18 cellular contexts compared by ENCODE assay signal in the genomic region with DNA sequence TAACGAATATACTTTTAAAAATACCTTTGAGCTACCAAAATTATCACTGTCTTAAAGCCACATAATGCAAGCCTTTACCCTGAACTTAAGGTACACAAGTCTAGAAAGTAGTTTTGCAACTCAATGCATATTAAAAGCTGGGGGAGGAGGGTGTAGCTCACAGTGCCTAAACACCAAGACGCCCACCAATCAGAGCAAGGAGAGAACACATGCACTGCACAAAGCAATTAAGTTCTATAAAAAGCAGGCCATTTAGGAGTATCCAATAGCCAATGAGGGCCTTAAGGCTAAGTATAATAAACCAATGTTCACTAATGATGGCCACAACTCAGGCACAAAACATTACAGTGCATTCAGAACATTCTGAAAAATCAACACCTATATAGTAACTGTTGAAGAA. TPM values are rescaled to one million over a fixed set of nuclear protein-coding genes. Genes with fewer than 3 reads are reported as not detected.
DNase-seq lines count a peak whose midpoint lies in the region; ATAC-seq and TF ChIP-seq lines count a peak whose summit lies in the region.
"Had no signal": no experiment of that assay in that cellular context is flagged by ENCODE, and none has a peak within 500 bp of the region (broad histone marks: within the 10 kb centered on the region; RNA-seq: fewer than 3 reads in every experiment).

No MANE protein-coding gene starts in this region.

- H3K4me1 Mint-ChIP-seq in GM23338 (peaks cover 17% of the 10 kb centered on the region; the same call in 2 of the 3 replicates), brain (peaks cover 47% of the 10 kb centered on the region)

- TF ChIP-seq CTCF in GM23338 (conservative IDR thresholded peaks at IDR 0.05; ENCODE audit: low read depth in 2 of 2) (no peak), brain (conservative IDR thresholded peaks at IDR 0.05) (no peak), osteoblast (IDR thresholded peaks at IDR 0.05; ENCODE audit: extremely low read depth, low read depth, low read length) (no peak)

- no peak overlapping the region; the same call in 1 of the 2 replicates for H3K27ac ChIP-seq in GM23338 (ENCODE audit: low read depth)
- no peak overlapping the region for H3K27ac ChIP-seq in osteoblast (ENCODE audit: low read depth, low read length)
- H3K27ac ChIP-seq: BLaER1 treated with 17β-estradiol and CSF1 and Interleukin-3, amounts not matched to agents 10 nM and 100 nM had no signal

- H3K79me2 ChIP-seq in GM23338 (replicated peaks; ENCODE audit: insufficient read depth), result peaks cover 100% of the 10 kb centered on the region
- peaks cover 96% of the 10 kb centered on the region for H3K79me2 ChIP-seq in osteoblast (ENCODE audit: insufficient read depth, low read length)

- no peaks in the 10 kb centered on the region for H3F3A ChIP-seq in GM23338 (replicated peaks; ENCODE audit: low read depth)

- no peaks in the 10 kb centered on the region for H3K36me3 ChIP-seq in GM23338 (ENCODE audit: insufficient read depth)
- peaks cover 10% of the 10 kb centered on the region for H3K36me3 ChIP-seq in osteoblast (ENCODE audit: insufficient read depth, low read length)

- no peaks in the 10 kb centered on the region for H3K27me3 ChIP-seq in GM23338 (ENCODE audit: insufficient read depth)
- H3K27me3 ChIP-seq in osteoblast (ENCODE audit: insufficient read depth, low read length), result no peaks in the 10 kb centered on the region
- H3K27me3 ChIP-seq: BLaER1 treated with 17β-estradiol and CSF1 and Interleukin-3, amounts not matched to agents 10 nM and 100 nM had no signal

- H3K27me3 Mint-ChIP-seq in GM23338 (ENCODE audit: insufficient read depth, low read depth, poor library complexity) (peaks cover 2% of the 10 kb centered on the region), brain (no peaks in the 10 kb centered on the region)
- H3K27me3 Mint-ChIP-seq: CD4-positive, alpha-beta T cell had no signal

- H3K4me2 ChIP-seq in GM23338 (no peak overlapping the region), osteoblast (ENCODE audit: insufficient read depth, low read length) (no peak overlapping the region)
- H3K4me2 ChIP-seq: BLaER1 treated with 17β-estradiol and CSF1 and Interleukin-3, amounts not matched to agents 10 nM and 100 nM had no signal

- no peaks in the 10 kb centered on the region for H3K9me3 Mint-ChIP-seq in GM23338
- no peaks in the 10 kb centered on the region for H3K9me3 Mint-ChIP-seq in brain
- H3K9me3 Mint-ChIP-seq: CD4-positive, alpha-beta T cell; HFFc6 had no signal

- H4K20me1 ChIP-seq in GM23338 (replicated peaks; ENCODE audit: insufficient read depth), result peaks cover 23% of the 10 kb centered on the region
- H4K20me1 ChIP-seq in osteoblast (ENCODE audit: insufficient read depth, low read length), result peaks cover 55% of the 10 kb centered on the region

- ATAC-seq in GM23338 (no peak), GM19023 (IDR thresholded peaks at IDR 0.05; ENCODE audit: unreplicated experiment) (no peak)
- ATAC-seq: HepG2 had no signal

- no peaks in the 10 kb centered on the region for H3K9me2 ChIP-seq in GM23338 (ENCODE audit: insufficient read depth)

- H3K9me3 ChIP-seq in osteoblast (ENCODE audit: low read depth, low read length), result no peaks in the 10 kb centered on the region
- H3K9me3 ChIP-seq: BLaER1 treated with 17β-estradiol and CSF1 and Interleukin-3, amounts not matched to agents 10 nM and 100 nM had no signal

- no peak overlapping the region for H3K4me3 ChIP-seq in GM23338
- no peak overlapping the region for H3K4me3 ChIP-seq in osteoblast (ENCODE audit: insufficient read depth, low read length)
- H3K4me3 ChIP-seq: BLaER1 treated with 17β-estradiol and CSF1 and Interleukin-3, amounts not matched to agents 10 nM and 100 nM had no signal

- no peak overlapping the region for H3K4me3 Mint-ChIP-seq in GM23338
- no peak overlapping the region for H3K4me3 Mint-ChIP-seq in brain
- H3K4me3 Mint-ChIP-seq: CD4-positive, alpha-beta T cell; HFFc6 had no signal

- H2AFZ ChIP-seq in GM23338 (no peak overlapping the region), osteoblast (ENCODE audit: low read length) (no peak overlapping the region)

- H3K36me3 Mint-ChIP-seq in GM23338 (ENCODE audit: low read depth), result peaks cover 14% of the 10 kb centered on the region; the same call in 2 of the 3 replicates
- peaks cover 62% of the 10 kb centered on the region for H3K36me3 Mint-ChIP-seq in brain

- peak; percentile 63 for DNase-seq in NCI-H2227 treated with DMSO at 0.1 percent for 48 hours (lab: John Stamatoyannopoulos, UW)
- DNase-seq in NCI-H2227 (lab: John Stamatoyannopoulos, UW; ENCODE audit: unreplicated experiment), result no peak
- DNase-seq in GM23338 (ENCODE audit: low spot score), result no peak
- DNase-seq in osteoblast (ENCODE audit: insufficient read length, low spot score, missing footprints), result peak; percentile 78
- DNase-seq in SIG-M5 (lab: John Stamatoyannopoulos, UW), result no peak
- DNase-seq in GM19238 (ENCODE audit: insufficient read length, low spot score), result no peak
- DNase-seq: 8988T; ACHN; CD4-positive, alpha-beta T cell; DMS153; DMS79 treated with DMSO at 0.1 percent for 48 hours; EL; HCEC 1CT; HFFc6 had no signal

- H3K4me1 ChIP-seq in GM23338 (ENCODE audit: insufficient read depth) (peaks cover 5% of the 10 kb centered on the region; the same call in 1 of the 2 replicates), osteoblast (ENCODE audit: insufficient read depth, low read length) (peaks cover 8% of the 10 kb centered on the region)

- H3K27ac Mint-ChIP-seq in GM23338, result peak overlapping the region; percentile 44; the same call in 1 of the 2 replicates
- peak overlapping the region in 3 of 5 experiments; percentile 11 to 68 (median 21) for H3K27ac Mint-ChIP-seq in brain
- H3K27ac Mint-ChIP-seq: CD4-positive, alpha-beta T cell; HFFc6 had no signal

TF ChIP-seq in GM23338, 12 proteins besides CTCF, POLR2A, EP300 and RAD21 (continues in another document):
- TF ChIP-seq, protein P1, sequence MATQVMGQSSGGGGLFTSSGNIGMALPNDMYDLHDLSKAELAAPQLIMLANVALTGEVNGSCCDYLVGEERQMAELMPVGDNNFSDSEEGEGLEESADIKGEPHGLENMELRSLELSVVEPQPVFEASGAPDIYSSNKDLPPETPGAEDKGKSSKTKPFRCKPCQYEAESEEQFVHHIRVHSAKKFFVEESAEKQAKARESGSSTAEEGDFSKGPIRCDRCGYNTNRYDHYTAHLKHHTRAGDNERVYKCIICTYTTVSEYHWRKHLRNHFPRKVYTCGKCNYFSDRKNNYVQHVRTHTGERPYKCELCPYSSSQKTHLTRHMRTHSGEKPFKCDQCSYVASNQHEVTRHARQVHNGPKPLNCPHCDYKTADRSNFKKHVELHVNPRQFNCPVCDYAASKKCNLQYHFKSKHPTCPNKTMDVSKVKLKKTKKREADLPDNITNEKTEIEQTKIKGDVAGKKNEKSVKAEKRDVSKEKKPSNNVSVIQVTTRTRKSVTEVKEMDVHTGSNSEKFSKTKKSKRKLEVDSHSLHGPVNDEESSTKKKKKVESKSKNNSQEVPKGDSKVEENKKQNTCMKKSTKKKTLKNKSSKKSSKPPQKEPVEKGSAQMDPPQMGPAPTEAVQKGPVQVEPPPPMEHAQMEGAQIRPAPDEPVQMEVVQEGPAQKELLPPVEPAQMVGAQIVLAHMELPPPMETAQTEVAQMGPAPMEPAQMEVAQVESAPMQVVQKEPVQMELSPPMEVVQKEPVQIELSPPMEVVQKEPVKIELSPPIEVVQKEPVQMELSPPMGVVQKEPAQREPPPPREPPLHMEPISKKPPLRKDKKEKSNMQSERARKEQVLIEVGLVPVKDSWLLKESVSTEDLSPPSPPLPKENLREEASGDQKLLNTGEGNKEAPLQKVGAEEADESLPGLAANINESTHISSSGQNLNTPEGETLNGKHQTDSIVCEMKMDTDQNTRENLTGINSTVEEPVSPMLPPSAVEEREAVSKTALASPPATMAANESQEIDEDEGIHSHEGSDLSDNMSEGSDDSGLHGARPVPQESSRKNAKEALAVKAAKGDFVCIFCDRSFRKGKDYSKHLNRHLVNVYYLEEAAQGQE (IDR thresholded peaks at IDR 0.05; ENCODE audit: unreplicated experiment), result no peak

RNA-seq across cellular contexts. Expression of gene TRIP12, which starts 16.2 kb away (rescaled TPM):
- 117 and 133 TPM in 2 replicates for total RNA-seq in GM23338 (2014; rRNA removed; shearing (Covaris generic))
- polyA plus RNA-seq in GM23338 (2016; fragmentation: Nextera tagmentation; extraction: Ambion mirVana) (20.7 and 21.5 TPM in 2 replicates), brain (ENCODE audit: insufficient read depth, low read depth, low replicate concordance) (45.8 TPM)
- 207 and 249 TPM in 2 replicates for total RNA-seq in osteoblast

RNA-seq across cellular contexts. Expression of gene FBXO36, which starts 16.7 kb away (rescaled TPM):
- total RNA-seq in GM23338 (2014; rRNA removed; shearing (Covaris generic)), result 7.6 and 9.0 TPM in 2 replicates
- polyA plus RNA-seq in GM23338 (2016; fragmentation: Nextera tagmentation; extraction: Ambion mirVana) (4.6 and 5.8 TPM in 2 replicates), brain (ENCODE audit: insufficient read depth, low read depth, low replicate concordance) (2.5 TPM)
- total RNA-seq in osteoblast, result 6.9 and 7.7 TPM in 2 replicates

Comparison
In these comparisons a context has a peak if more than half of its experiments do, and no peak if none do; other contexts are left out.
1. DNase-seq: peak in NCI-H2227 treated with DMSO at 0.1 percent for 48 hours (single experiment) and osteoblast (single experiment); none in NCI-H2227 (single experiment), GM23338 (single experiment), SIG-M5 (single experiment) and GM19238 (single experiment).